ENCODE assay signal across 8 cellular contexts in genomic region chr20:64255361-64256281, GRCh38. TPM values are rescaled to one million over a fixed set of nuclear protein-coding genes. Genes with fewer than 3 reads are reported as not detected.
A peak's percentile ranks its signal among the peaks of the same experiment; 100 is the strongest.
DNase-seq lines count a peak whose midpoint lies in the region; ATAC-seq, FAIRE-seq and TF ChIP-seq lines count a peak whose summit lies in the region.

PCMTD2 (plus strand) TSS chr20:64255748; CDS start chr20:64259966, 4,218 bp downstream.

- peaks cover 10% of the 10 kb centered on the region for H3K4me1 ChIP-seq in right cardiac atrium (ENCODE audit: control insufficient read depth, insufficient read depth, low read length)
- H3K4me1 ChIP-seq in uterus: peaks cover 0 to 3% of the 10 kb centered on the region in 2 donors

- ATAC-seq in HG02840 (IDR thresholded peaks at IDR 0.05; ENCODE audit: low FRiP score, unreplicated experiment): peak; percentile 77
- ATAC-seq in right cardiac atrium: peak; percentile 95 to 96

- TF ChIP-seq POLR2A in GM12892 (IDR thresholded peaks at IDR 0.05; ENCODE audit: low read depth, low read length) (peak; percentile 47; the same call in 1 of the 2 replicates), uterus (IDR thresholded peaks at IDR 0.05) (peak; percentile 72 to 73)

- DNase-seq in GM12892 (ENCODE audit: insufficient read length) (peak; percentile 96), NCI-H146 treated with DMSO at 0.1 percent for 48 hours (lab: John Stamatoyannopoulos, UW; ENCODE audit: unreplicated experiment) (peak; percentile 76), T-helper 2 cell (peak; percentile 70 to 93 (median 77)), right cardiac atrium (peak; percentile 84 to 95 (median 93)), putamen (ENCODE audit: low spot score) (peak; percentile 82), uterus (peak; percentile 73 to 86)

- H3K4me3 ChIP-seq in right cardiac atrium (ENCODE audit: low read length): peak within 1 kb of the TSS; percentile 82
- H3K4me3 ChIP-seq in uterus: peak within 1 kb of the TSS; percentile 67 to 76

- intact Hi-C loops in right cardiac atrium (cut with DNase I) (no loop called here), uterus (cut with DNase I; ENCODE audit: low total_unique reads) (no loop called here)

- TF ChIP-seq CTCF in uterus (IDR thresholded peaks at IDR 0.05): peak in 1 of 4 experiments; percentile 6

- H3K9me3 ChIP-seq in right cardiac atrium (ENCODE audit: control insufficient read depth, low read length) (no peaks in the 10 kb centered on the region), uterus (no peaks in the 10 kb centered on the region)

- H3K27ac ChIP-seq in angular gyrus (ENCODE audit: low read depth, low read length): peak within 1 kb of the TSS; percentile 94
- H3K27ac ChIP-seq in right cardiac atrium (ENCODE audit: low read length): peak within 1 kb of the TSS; percentile 90
- H3K27ac ChIP-seq in uterus: peak within 1 kb of the TSS; percentile 82 to 87

- WGBS in right cardiac atrium: under 1% methylated on average over 96 of the region's 96 CpGs

- H3K27me3 ChIP-seq in right cardiac atrium (ENCODE audit: control insufficient read depth, insufficient read depth) (no peaks in the 10 kb centered on the region), uterus (no peaks in the 10 kb centered on the region)

- FAIRE-seq in GM12892 (lab: Jason Lieb, UNC): peak; percentile 86

- no peaks in the 10 kb centered on the region for H3K36me3 ChIP-seq in uterus

RNA-seq across cellular contexts. Expression of gene PCMTD2, which starts in this region (rescaled TPM):
- polyA plus RNA-seq in GM12892 (2012; ENCODE audit: missing spikeins): 21.5 TPM
- total RNA-seq in right cardiac atrium: 100 to 1,000 TPM in 1 of 4 donors, 10 to 100 TPM in 3; 62.2 to 101 (median 85.7) TPM
- 44.1 TPM for polyA plus RNA-seq in right cardiac atrium
- 100 to 1,000 TPM in 1 of 4 donors, 10 to 100 TPM in 3; 50.5 to 162 (median 66.1) TPM for total RNA-seq in uterus

Comparison
In these comparisons a context has a peak if more than half of its experiments do, and no peak if none do; other contexts are left out.
1. Peak in every context shown above with its lines: DNase-seq, ATAC-seq, H3K4me3 ChIP-seq and H3K27ac ChIP-seq.